23 cellular contexts compared by ENCODE assay signal in genomic region chr12:66446276-66446675, GRCh38.
"Had no signal": no experiment of that assay in that cellular context is flagged by ENCODE, and none has a peak within 500 bp of the region (broad histone marks: within the 10 kb centered on the region; RNA-seq: fewer than 3 reads in every experiment).

No MANE protein-coding gene starts in this region.

- H3K27ac Mint-ChIP-seq: activated B cell treated with CpG ODN at 0.5 μM for 24 hours; activated CD4-positive, alpha-beta memory T cell treated with anti-CD3 and anti-CD28 coated beads, Interleukin-2, amount 10 ng/mL, durations not matched to agents 7 days and 5 days; activated CD4-positive, alpha-beta T cell treated with anti-CD3 and anti-CD28 coated beads, Interleukin-2, amount 10 ng/mL, durations not matched to agents 7 days and 5 days; activated naive CD4-positive, alpha-beta T cell treated with anti-CD3 and anti-CD28 coated beads, Interleukin-2, amount 50 U/mL, for 72 hours; brain; T-helper 1 cell treated with Interleukin-12 subunit alpha and Interleukin-12 subunit beta and Interleukin-4 antibody, amounts not matched to agents 30 μg/mL and 1 μg/mL, for 36 hours had no signal

- H3K27me3 ChIP-seq: SJSA1 had no signal

- H3K36me3 ChIP-seq: SJSA1 had no signal

- H3K4me1 ChIP-seq: SJSA1 had no signal

- H3K36me3 Mint-ChIP-seq: activated naive CD4-positive, alpha-beta T cell treated with anti-CD3 and anti-CD28 coated beads, Interleukin-2, amount 50 U/mL, for 72 hours had no signal

- H3K4me3 Mint-ChIP-seq: activated B cell treated with CpG ODN at 0.5 μM for 24 hours; activated CD4-positive, alpha-beta memory T cell treated with anti-CD3 and anti-CD28 coated beads, Interleukin-2, amount 10 ng/mL, durations not matched to agents 7 days and 5 days; activated CD4-positive, alpha-beta T cell treated with anti-CD3 and anti-CD28 coated beads, Interleukin-2, amount 10 ng/mL, durations not matched to agents 7 days and 5 days; brain; central memory CD8-positive, alpha-beta T cell; T-helper 1 cell treated with Interleukin-12 subunit alpha and Interleukin-12 subunit beta and Interleukin-4 antibody, amounts not matched to agents 30 μg/mL and 1 μg/mL, for 36 hours had no signal

- ATAC-seq: activated naive CD4-positive, alpha-beta T cell treated with anti-CD3 and anti-CD28 coated beads, Interleukin-2, amount 50 U/mL, for 72 hours; PC-3; SK-N-SH treated with all-trans-retinoic acid at 6 μM for 48 hours had no signal

- H3K4me3 ChIP-seq: SJSA1 had no signal

- H3K4me1 Mint-ChIP-seq: activated B cell treated with CpG ODN at 0.5 μM for 24 hours; activated CD4-positive, alpha-beta memory T cell treated with anti-CD3 and anti-CD28 coated beads, Interleukin-2, amount 10 ng/mL, durations not matched to agents 7 days and 5 days; activated CD4-positive, alpha-beta T cell treated with anti-CD3 and anti-CD28 coated beads, Interleukin-2, amount 10 ng/mL, durations not matched to agents 7 days and 5 days; brain; central memory CD8-positive, alpha-beta T cell had no signal

- H3K27ac ChIP-seq: SJSA1 had no signal

- H3K27me3 Mint-ChIP-seq: activated B cell treated with CpG ODN at 0.5 μM for 24 hours; activated CD4-positive, alpha-beta memory T cell treated with anti-CD3 and anti-CD28 coated beads, Interleukin-2, amount 10 ng/mL, durations not matched to agents 7 days and 5 days; activated CD4-positive, alpha-beta T cell treated with anti-CD3 and anti-CD28 coated beads, Interleukin-2, amount 10 ng/mL, durations not matched to agents 7 days and 5 days; brain; central memory CD8-positive, alpha-beta T cell had no signal

- H3K9me3 Mint-ChIP-seq: activated B cell treated with CpG ODN at 0.5 μM for 24 hours; activated CD4-positive, alpha-beta memory T cell treated with anti-CD3 and anti-CD28 coated beads, Interleukin-2, amount 10 ng/mL, durations not matched to agents 7 days and 5 days; activated CD4-positive, alpha-beta T cell treated with anti-CD3 and anti-CD28 coated beads, Interleukin-2, amount 10 ng/mL, durations not matched to agents 7 days and 5 days; activated naive CD4-positive, alpha-beta T cell treated with anti-CD3 and anti-CD28 coated beads, Interleukin-2, amount 50 U/mL, for 72 hours; brain; central memory CD8-positive, alpha-beta T cell; T-helper 1 cell treated with Interleukin-12 subunit alpha and Interleukin-12 subunit beta and Interleukin-4 antibody, amounts not matched to agents 30 μg/mL and 1 μg/mL, for 36 hours had no signal

- DNase-seq: activated B cell treated with CpG ODN at 0.5 μM for 24 hours; activated CD4-positive, alpha-beta memory T cell treated with anti-CD3 and anti-CD28 coated beads, Interleukin-2, amount 10 ng/mL, durations not matched to agents 7 days and 5 days; activated CD4-positive, alpha-beta T cell treated with anti-CD3 and anti-CD28 coated beads, Interleukin-2, amount 10 ng/mL, durations not matched to agents 7 days and 5 days; activated CD8-positive, alpha-beta memory T cell treated with anti-CD3 and anti-CD28 coated beads, Interleukin-2, amount 50 U/mL, for 48 hours; activated effector memory CD4-positive, alpha-beta T cell treated with Interleukin-2 at 50 U/mL for 16 hours; activated naive CD4-positive, alpha-beta T cell treated with Interleukin-2 at 50 U/mL for 16 hours; activated T-cell treated with anti-CD3 and anti-CD28 coated beads, Interleukin-2, amount 50 U/mL, for 1 hour; amygdala; NCI-H1048; NCI-H146; NCI-H187 treated with DMSO at 0.1 percent for 48 hours; NCI-H2171; NCI-H226; NCI-H526 treated with DMSO at 0.1 percent for 48 hours; NK-92 treated with Interleukin-12 subunit alpha and Interleukin-12 subunit beta, amount 100 ng/mL, for 24 hours; PC-3; SHP77 had no signal
